ENCODE assay signal across 1 cellular context in the genomic region with DNA sequence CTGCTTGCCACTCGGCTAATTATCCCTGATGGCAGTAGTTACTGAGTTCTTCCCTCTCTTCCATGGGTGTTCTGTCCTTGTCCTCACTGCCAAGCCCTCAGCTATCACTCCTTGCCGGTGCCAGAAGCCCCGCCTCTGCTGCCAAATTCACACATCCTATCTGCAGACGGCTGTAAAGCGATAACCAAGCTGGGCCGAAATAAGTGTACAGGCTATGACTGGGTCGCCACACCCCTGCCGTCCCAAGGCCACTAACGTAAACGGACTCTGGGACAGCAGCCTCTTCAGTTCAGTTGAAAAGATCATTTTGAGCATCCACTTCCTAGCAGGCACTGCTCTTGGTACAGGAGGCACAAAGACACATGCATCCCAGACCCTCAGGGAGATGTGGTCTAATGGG.
A peak's percentile ranks its signal among the peaks of the same experiment; 100 is the strongest.
TF ChIP-seq lines count a peak whose summit lies in the region.

No MANE protein-coding gene starts in this region.

TF ChIP-seq in HepG2, 621 proteins besides CTCF, POLR2A, EP300 and RAD21:
- TF ChIP-seq ADNP (CRISPR knock-in tag; IDR thresholded peaks at IDR 0.05) = no peak
- TF ChIP-seq ZBTB38 (CRISPR knock-in tag; IDR thresholded peaks at IDR 0.05) = 0 out of 2 replicates have a peak, but pooled peaks have one; percentile 20
